ENCODE assay signal across 2 cellular contexts in genomic region chr15:74767167-74768098, GRCh38.
TF ChIP-seq lines count a peak whose summit lies in the region.

No MANE protein-coding gene starts in this region.

TF ChIP-seq in HEK293, 187 proteins besides CTCF, POLR2A, EP300 and RAD21:
- TF ChIP-seq ZNF623 (tag by site-specific recombination; IDR thresholded peaks at IDR 0.05) (peak; percentile 98), ZIC2 (tag by site-specific recombination; IDR thresholded peaks at IDR 0.05) (peak; percentile 38), ZNF148 (tag by site-specific recombination; IDR thresholded peaks at IDR 0.05; ENCODE audit: borderline replicate concordance) (no peak)

TF ChIP-seq in K562, 482 proteins besides CTCF, POLR2A, EP300 and RAD21:
- no peak for TF ChIP-seq TFAP4 (CRISPR knock-in tag; IDR thresholded peaks at IDR 0.05; ENCODE audit: borderline replicate concordance)
- no peak for TF ChIP-seq DPF2 (IDR thresholded peaks at IDR 0.05)
- peak; percentile 72 for TF ChIP-seq RBM25 (IDR thresholded peaks at IDR 0.05; ENCODE audit: low read depth, low read length, severe bottlenecking)
- TF ChIP-seq CEBPB (tag; IDR thresholded peaks at IDR 0.05): no peak
- 0 out of 2 replicates have a peak, but pooled peaks have one; percentile 11 for TF ChIP-seq BCOR (IDR thresholded peaks at IDR 0.05)
- TF ChIP-seq RBM22 (IDR thresholded peaks at IDR 0.05; ENCODE audit: low read depth, low read length, poor library complexity, severe bottlenecking): no peak
- no peak for TF ChIP-seq ZBTB17 (CRISPR knock-in tag; IDR thresholded peaks at IDR 0.05)
- no peak for TF ChIP-seq RFX1 (IDR thresholded peaks at IDR 0.05)
- no peak for TF ChIP-seq HDAC3 (IDR thresholded peaks at IDR 0.05; ENCODE audit: borderline replicate concordance, partially characterized antibody)
- TF ChIP-seq ATF3 (IDR thresholded peaks at IDR 0.05): no peak
- TF ChIP-seq ATF3 (CRISPR knock-in tag; conservative IDR thresholded peaks at IDR 0.05): no peak
- no peak for TF ChIP-seq MYC (IDR thresholded peaks at IDR 0.05; ENCODE audit: low read depth, low read length)
- no peak for TF ChIP-seq MYC (CRISPR knock-in tag; IDR thresholded peaks at IDR 0.05; ENCODE audit: borderline replicate concordance, low read depth)
